ENCODE assay signal across 11 cellular contexts in the genomic region with DNA sequence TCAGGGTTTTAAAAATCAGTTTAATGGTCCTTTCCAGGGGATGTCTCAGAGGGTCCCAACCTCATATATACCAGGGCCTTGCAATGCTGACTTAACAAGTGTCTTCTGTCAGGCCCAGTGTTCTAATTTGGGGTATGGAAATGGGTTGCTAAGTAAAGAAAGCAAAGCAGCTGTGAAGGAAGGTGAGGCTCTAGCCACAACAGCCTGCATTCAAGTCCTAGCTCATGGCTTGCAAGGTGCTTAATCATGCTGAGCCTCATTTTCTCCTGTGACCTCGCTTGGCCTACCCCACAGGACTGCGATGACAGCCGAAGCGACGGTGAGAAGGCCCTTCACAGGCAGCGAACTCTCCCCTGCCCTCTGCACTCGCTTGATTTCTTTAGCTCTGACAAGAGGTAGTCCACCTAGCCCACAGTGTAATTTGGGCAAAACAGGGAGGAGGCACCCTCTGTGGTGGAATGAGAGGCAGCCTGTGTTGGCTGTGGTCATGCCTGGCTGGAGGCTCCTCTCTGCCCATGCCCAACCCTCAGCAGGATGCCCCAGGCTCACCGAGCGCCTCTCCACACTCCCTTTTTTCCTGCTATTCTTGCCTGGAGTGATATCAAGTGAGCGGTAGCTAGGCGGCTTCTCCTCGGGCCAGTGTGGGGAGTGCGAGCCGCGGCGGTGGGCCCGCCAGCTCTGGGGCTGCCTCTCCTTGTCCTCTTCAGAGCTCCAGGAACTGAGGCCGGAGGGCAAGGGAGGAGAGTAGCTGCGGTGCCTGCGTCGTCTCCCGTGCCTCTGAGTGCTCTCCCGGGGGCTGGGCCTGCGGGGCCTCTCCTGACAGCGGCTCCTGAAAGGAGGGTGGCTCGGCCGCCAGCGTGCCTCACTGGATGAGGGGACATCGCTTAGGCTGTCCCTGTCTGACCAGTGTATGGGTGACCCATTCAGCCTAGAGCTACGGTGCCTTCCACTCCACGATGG. TPM values are rescaled to one million over a fixed set of nuclear protein-coding genes. Genes with fewer than 3 reads are reported as not detected.
A peak's percentile ranks its signal among the peaks of the same experiment; 100 is the strongest.
DNase-seq lines count a peak whose midpoint lies in the region; ATAC-seq and TF ChIP-seq lines count a peak whose summit lies in the region.
"Had no signal": no experiment of that assay in that cellular context is flagged by ENCODE, and none has a peak within 500 bp of the region (broad histone marks: within the 10 kb centered on the region; RNA-seq: fewer than 3 reads in every experiment).

No MANE protein-coding gene starts in this region.

- H3F3A ChIP-seq in DOHH2 (ENCODE audit: control insufficient read depth, insufficient read depth) = peaks cover 6% of the 10 kb centered on the region; the same call in 1 of the 2 replicates

- TF ChIP-seq POLR2A in prostate gland (IDR thresholded peaks at IDR 0.05) = no peak

- H3K9me3 ChIP-seq in DOHH2 (ENCODE audit: control insufficient read depth, insufficient read depth, low read length) (no peaks in the 10 kb centered on the region), prostate gland (no peaks in the 10 kb centered on the region)

- H3K36me3 ChIP-seq in DOHH2 (ENCODE audit: control insufficient read depth, low read length) = peaks cover 15% of the 10 kb centered on the region
- no peaks in the 10 kb centered on the region for H3K36me3 ChIP-seq in prostate gland

- H3K27me3 ChIP-seq in DOHH2 (ENCODE audit: control insufficient read depth, low read length) = no peaks in the 10 kb centered on the region
- H3K27me3 ChIP-seq in prostate gland (replicated peaks; ENCODE audit: insufficient read depth) = no peaks in the 10 kb centered on the region

- peak overlapping the region; percentile 62 for H3K4me3 ChIP-seq in DOHH2 (ENCODE audit: low read length)
- no peak overlapping the region for H3K4me3 ChIP-seq in prostate gland

- TF ChIP-seq CTCF in DOHH2 (IDR thresholded peaks at IDR 0.05; ENCODE audit: low read depth, low read length, poor library complexity, severe bottlenecking) (no peak), prostate gland (IDR thresholded peaks at IDR 0.05) (no peak)

- peak; percentile 78 for ATAC-seq in GM19397 (IDR thresholded peaks at IDR 0.05; ENCODE audit: unreplicated experiment)
- ATAC-seq in HG03025 (IDR thresholded peaks at IDR 0.05; ENCODE audit: low FRiP score, unreplicated experiment) = peak; percentile 59

- DNase-seq in RPMI8226 (peak; percentile 78), nucleus accumbens (lab: John Stamatoyannopoulos, UW) (no peak), NCI-H1092 (lab: John Stamatoyannopoulos, UW) (no peak), prostate gland (ENCODE audit: low spot score) (no peak), iPS-NIHi11 (ENCODE audit: low spot score) (no peak)
- DNase-seq: ACHN, activated T-cell treated with anti-CD3 and anti-CD28 coated beads for 4 hours had no signal

- H3K9me2 ChIP-seq in DOHH2 (replicated peaks; ENCODE audit: control insufficient read depth, low read length) = no peaks in the 10 kb centered on the region

- peaks cover 87% of the 10 kb centered on the region for H3K4me1 ChIP-seq in DOHH2 (ENCODE audit: control insufficient read depth, low read length)
- peaks cover 4% of the 10 kb centered on the region for H3K4me1 ChIP-seq in prostate gland (replicated peaks)

- intact Hi-C loops in prostate gland (cut with DNase I) = no loop called here

- WGBS in prostate gland = 94% methylated on average over 31 of the region's 31 CpGs

- H3K4me2 ChIP-seq in DOHH2 (ENCODE audit: low read length) = peak overlapping the region; percentile 74

- H3K27ac ChIP-seq in DOHH2 (ENCODE audit: low read depth, low read length) (peak overlapping the region; percentile 87), prostate gland (no peak overlapping the region)

- no peaks in the 10 kb centered on the region for H3K79me2 ChIP-seq in DOHH2 (ENCODE audit: control insufficient read depth, low read length)

- H4K20me1 ChIP-seq in DOHH2 (ENCODE audit: control insufficient read depth, insufficient read depth, low read depth, low read length) = no peaks in the 10 kb centered on the region

RNA-seq across cellular contexts. Expression of gene ILDR1, which starts 29.2 kb away (rescaled TPM):
- total RNA-seq in prostate gland = 1 to 10 TPM; 8.0 to 8.3 TPM
- total RNA-seq: lung microvascular endothelial cell had no signal
